1 cellular context compared by ENCODE assay signal in the genomic region with DNA sequence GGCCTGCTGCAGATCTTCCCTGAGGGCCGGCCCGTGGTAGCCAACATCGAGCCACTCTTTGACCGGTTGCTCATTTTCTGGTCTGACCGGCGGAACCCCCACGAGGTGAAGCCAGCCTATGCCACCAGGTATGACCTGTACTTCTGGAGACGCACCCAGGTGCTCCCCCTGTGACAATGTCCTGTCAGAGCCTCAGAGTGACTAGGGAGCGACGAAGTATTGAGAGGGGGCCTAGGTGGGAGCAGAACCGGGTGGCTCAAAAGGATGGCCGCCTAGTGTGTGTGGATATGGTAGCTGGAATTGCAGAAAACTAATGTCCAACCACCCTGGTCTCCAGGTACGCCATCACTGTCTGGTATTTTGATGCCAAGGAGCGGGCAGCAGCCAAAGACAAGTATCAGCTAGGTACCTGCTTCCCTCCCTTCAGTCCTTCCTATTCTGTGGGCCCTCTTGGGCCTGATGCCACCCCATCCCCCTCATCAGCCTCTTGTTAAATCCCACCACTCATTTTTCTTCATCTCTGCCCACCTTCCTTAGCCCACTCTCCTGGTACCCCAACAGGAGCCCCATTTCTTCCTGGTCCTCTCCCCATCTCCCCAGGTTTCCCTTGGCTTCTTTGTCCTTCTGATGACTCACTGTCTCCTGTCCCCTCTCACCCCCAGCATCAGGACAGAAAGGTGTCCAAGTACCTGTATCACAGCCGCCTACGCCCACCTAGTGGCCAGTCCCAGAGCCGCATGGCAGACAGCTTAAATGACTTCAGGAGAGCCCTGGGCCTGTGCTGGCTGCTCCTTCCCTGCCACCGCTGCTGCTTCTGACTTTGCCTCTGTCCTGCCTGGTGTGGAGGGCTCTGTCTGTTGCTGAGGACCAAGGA.
A peak's percentile ranks its signal among the peaks of the same experiment; 100 is the strongest.
TF ChIP-seq lines count a peak whose summit lies in the region.

No MANE protein-coding gene starts in this region.

TF ChIP-seq in HEK293, 187 proteins besides CTCF, POLR2A, EP300 and RAD21 (continued from another document and continues in another):
- 0 out of 2 replicates have a peak, but pooled peaks have one; percentile 55 for TF ChIP-seq PATZ1 (tag by site-specific recombination; IDR thresholded peaks at IDR 0.05)
- no peak for TF ChIP-seq BCL6B (tag by site-specific recombination; IDR thresholded peaks at IDR 0.05)
- TF ChIP-seq ZEB2 (tag by site-specific recombination; IDR thresholded peaks at IDR 0.05), result 0 out of 2 replicates have a peak, but pooled peaks have one; percentile 10
- no peak for TF ChIP-seq AEBP2 (tag by site-specific recombination; IDR thresholded peaks at IDR 0.05; ENCODE audit: borderline replicate concordance)
- no peak for TF ChIP-seq ZNF221 (tag by site-specific recombination; IDR thresholded peaks at IDR 0.05; ENCODE audit: borderline replicate concordance)
- TF ChIP-seq, protein P1, sequence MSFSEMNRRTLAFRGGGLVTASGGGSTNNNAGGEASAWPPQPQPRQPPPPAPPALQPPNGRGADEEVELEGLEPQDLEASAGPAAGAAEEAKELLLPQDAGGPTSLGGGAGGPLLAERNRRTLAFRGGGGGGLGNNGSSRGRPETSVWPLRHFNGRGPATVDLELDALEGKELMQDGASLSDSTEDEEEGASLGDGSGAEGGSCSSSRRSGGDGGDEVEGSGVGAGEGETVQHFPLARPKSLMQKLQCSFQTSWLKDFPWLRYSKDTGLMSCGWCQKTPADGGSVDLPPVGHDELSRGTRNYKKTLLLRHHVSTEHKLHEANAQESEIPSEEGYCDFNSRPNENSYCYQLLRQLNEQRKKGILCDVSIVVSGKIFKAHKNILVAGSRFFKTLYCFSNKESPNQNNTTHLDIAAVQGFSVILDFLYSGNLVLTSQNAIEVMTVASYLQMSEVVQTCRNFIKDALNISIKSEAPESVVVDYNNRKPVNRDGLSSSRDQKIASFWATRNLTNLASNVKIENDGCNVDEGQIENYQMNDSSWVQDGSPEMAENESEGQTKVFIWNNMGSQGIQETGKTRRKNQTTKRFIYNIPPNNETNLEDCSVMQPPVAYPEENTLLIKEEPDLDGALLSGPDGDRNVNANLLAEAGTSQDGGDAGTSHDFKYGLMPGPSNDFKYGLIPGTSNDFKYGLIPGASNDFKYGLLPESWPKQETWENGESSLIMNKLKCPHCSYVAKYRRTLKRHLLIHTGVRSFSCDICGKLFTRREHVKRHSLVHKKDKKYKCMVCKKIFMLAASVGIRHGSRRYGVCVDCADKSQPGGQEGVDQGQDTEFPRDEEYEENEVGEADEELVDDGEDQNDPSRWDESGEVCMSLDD (tag by site-specific recombination; IDR thresholded peaks at IDR 0.05), result peak; percentile 65; the same call in 1 of the 2 replicates
- TF ChIP-seq ZSCAN30 (tag by site-specific recombination; IDR thresholded peaks at IDR 0.05), result no peak
- TF ChIP-seq, protein P2, sequence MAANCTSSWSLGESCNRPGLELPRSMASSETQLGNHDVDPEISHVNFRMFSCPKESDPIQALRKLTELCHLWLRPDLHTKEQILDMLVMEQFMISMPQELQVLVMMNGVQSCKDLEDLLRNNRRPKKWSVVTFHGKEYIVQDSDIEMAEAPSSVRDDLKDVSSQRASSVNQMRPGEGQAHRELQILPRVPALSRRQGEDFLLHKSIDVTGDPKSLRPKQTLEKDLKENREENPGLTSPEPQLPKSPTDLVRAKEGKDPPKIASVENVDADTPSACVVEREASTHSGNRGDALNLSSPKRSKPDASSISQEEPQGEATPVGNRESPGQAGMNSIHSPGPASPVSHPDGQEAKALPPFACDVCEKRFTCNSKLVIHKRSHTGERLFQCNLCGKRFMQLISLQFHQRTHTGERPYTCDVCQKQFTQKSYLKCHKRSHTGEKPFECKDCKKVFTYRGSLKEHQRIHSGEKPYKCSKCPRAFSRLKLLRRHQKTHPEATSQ (tag by site-specific recombination; IDR thresholded peaks at IDR 0.05), result no peak
- no peak for TF ChIP-seq ZNF513 (tag by site-specific recombination; IDR thresholded peaks at IDR 0.05)
- no peak for TF ChIP-seq ZNF768 (tag by site-specific recombination; IDR thresholded peaks at IDR 0.05)
- TF ChIP-seq GFI1B (tag by site-specific recombination; IDR thresholded peaks at IDR 0.05), result no peak
- TF ChIP-seq ZNF529 (tag by site-specific recombination; IDR thresholded peaks at IDR 0.05; ENCODE audit: insufficient replicate concordance), result no peak
- TF ChIP-seq ZNF610 (tag by site-specific recombination; IDR thresholded peaks at IDR 0.05; ENCODE audit: borderline replicate concordance), result no peak
- no peak for TF ChIP-seq WT1 (tag by site-specific recombination; IDR thresholded peaks at IDR 0.05)
- no peak; the same call in 1 of the 2 replicates for TF ChIP-seq ZNF843 (tag by site-specific recombination; IDR thresholded peaks at IDR 0.05)
- TF ChIP-seq ZNF433 (tag by site-specific recombination; IDR thresholded peaks at IDR 0.05; ENCODE audit: low read depth), result no peak
- no peak for TF ChIP-seq ZFHX2 (tag by site-specific recombination; conservative IDR thresholded peaks at IDR 0.05)
- TF ChIP-seq ZFP37 (tag by site-specific recombination; IDR thresholded peaks at IDR 0.05), result no peak
- TF ChIP-seq MYNN (tag by site-specific recombination; IDR thresholded peaks at IDR 0.05; ENCODE audit: borderline replicate concordance), result no peak
- 0 out of 2 replicates have a peak, but pooled peaks have one; percentile 11 for TF ChIP-seq ZNF701 (tag by site-specific recombination; IDR thresholded peaks at IDR 0.05)
- no peak for TF ChIP-seq ZNF791 (tag by site-specific recombination; IDR thresholded peaks at IDR 0.05)
- TF ChIP-seq ZNF792 (tag by site-specific recombination; IDR thresholded peaks at IDR 0.05), result no peak; the same call in 1 of the 2 replicates
- TF ChIP-seq ZSCAN16 (tag by site-specific recombination; IDR thresholded peaks at IDR 0.05), result no peak
- 0 out of 2 replicates have a peak, but pooled peaks have one; percentile 33 for TF ChIP-seq ZNF138 (tag by site-specific recombination; IDR thresholded peaks at IDR 0.05; ENCODE audit: borderline replicate concordance)
- 0 out of 2 replicates have a peak, but pooled peaks have one; percentile 47 for TF ChIP-seq ZNF391 (tag by site-specific recombination; IDR thresholded peaks at IDR 0.05; ENCODE audit: borderline replicate concordance, low read depth)
- TF ChIP-seq TCF7L2 (IDR thresholded peaks at IDR 0.05; ENCODE audit: borderline replicate concordance, low read depth, low read length), result no peak
- TF ChIP-seq ZNF169 (tag by site-specific recombination; IDR thresholded peaks at IDR 0.05), result 0 out of 2 replicates have a peak, but pooled peaks have one; percentile 35
- no peak for TF ChIP-seq ZNF521 (tag by site-specific recombination; IDR thresholded peaks at IDR 0.05)
- TF ChIP-seq ZNF214 (tag by site-specific recombination; IDR thresholded peaks at IDR 0.05; ENCODE audit: borderline replicate concordance), result no peak
- no peak for TF ChIP-seq ZNF292 (tag by site-specific recombination; IDR thresholded peaks at IDR 0.05; ENCODE audit: borderline replicate concordance, low read depth)
- TF ChIP-seq, protein P3, sequence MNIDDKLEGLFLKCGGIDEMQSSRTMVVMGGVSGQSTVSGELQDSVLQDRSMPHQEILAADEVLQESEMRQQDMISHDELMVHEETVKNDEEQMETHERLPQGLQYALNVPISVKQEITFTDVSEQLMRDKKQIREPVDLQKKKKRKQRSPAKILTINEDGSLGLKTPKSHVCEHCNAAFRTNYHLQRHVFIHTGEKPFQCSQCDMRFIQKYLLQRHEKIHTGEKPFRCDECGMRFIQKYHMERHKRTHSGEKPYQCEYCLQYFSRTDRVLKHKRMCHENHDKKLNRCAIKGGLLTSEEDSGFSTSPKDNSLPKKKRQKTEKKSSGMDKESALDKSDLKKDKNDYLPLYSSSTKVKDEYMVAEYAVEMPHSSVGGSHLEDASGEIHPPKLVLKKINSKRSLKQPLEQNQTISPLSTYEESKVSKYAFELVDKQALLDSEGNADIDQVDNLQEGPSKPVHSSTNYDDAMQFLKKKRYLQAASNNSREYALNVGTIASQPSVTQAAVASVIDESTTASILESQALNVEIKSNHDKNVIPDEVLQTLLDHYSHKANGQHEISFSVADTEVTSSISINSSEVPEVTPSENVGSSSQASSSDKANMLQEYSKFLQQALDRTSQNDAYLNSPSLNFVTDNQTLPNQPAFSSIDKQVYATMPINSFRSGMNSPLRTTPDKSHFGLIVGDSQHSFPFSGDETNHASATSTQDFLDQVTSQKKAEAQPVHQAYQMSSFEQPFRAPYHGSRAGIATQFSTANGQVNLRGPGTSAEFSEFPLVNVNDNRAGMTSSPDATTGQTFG (tag by site-specific recombination; IDR thresholded peaks at IDR 0.05; ENCODE audit: borderline replicate concordance), result no peak
- no peak for TF ChIP-seq YY1 (tag by site-specific recombination; IDR thresholded peaks at IDR 0.05)
- TF ChIP-seq ZNF121 (tag by site-specific recombination; IDR thresholded peaks at IDR 0.05), result peak; percentile 37; the same call in 1 of the 2 replicates
- no peak for TF ChIP-seq ZNF404 (tag by site-specific recombination; IDR thresholded peaks at IDR 0.05)
- TF ChIP-seq, protein P4, sequence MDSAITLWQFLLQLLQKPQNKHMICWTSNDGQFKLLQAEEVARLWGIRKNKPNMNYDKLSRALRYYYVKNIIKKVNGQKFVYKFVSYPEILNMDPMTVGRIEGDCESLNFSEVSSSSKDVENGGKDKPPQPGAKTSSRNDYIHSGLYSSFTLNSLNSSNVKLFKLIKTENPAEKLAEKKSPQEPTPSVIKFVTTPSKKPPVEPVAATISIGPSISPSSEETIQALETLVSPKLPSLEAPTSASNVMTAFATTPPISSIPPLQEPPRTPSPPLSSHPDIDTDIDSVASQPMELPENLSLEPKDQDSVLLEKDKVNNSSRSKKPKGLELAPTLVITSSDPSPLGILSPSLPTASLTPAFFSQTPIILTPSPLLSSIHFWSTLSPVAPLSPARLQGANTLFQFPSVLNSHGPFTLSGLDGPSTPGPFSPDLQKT (IDR thresholded peaks at IDR 0.05; ENCODE audit: borderline replicate concordance, low read depth, low read length), result no peak
- no peak for TF ChIP-seq KLF16 (tag by site-specific recombination; IDR thresholded peaks at IDR 0.05)
- TF ChIP-seq, protein P5, sequence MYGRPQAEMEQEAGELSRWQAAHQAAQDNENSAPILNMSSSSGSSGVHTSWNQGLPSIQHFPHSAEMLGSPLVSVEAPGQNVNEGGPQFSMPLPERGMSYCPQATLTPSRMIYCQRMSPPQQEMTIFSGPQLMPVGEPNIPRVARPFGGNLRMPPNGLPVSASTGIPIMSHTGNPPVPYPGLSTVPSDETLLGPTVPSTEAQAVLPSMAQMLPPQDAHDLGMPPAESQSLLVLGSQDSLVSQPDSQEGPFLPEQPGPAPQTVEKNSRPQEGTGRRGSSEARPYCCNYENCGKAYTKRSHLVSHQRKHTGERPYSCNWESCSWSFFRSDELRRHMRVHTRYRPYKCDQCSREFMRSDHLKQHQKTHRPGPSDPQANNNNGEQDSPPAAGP (tag by site-specific recombination; IDR thresholded peaks at IDR 0.05), result no peak
- 0 out of 2 replicates have a peak, but pooled peaks have one; percentile 12 for TF ChIP-seq ZNF133 (tag by site-specific recombination; IDR thresholded peaks at IDR 0.05)
